In the genomic region with DNA sequence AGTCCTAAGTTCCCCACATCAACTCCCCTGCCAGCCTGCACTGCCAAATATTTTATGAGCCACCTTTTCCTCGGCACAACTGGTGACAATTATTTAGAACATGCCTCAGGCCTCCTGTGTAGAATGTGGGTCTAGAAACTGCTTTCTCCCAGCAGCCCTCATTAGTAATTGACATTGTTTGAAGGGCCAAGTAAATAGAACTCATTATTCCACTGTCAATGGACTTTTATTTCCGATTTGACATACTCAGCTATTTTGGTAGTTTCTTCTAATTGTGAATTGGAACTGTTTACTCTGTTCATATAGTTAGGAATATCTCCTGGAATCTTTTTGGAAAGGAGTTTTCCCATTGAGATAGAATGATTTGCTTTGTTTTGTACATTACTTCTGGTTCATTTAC, we compare ENCODE assay signal across 22 cellular contexts.
"Had no signal": no experiment of that assay in that cellular context is flagged by ENCODE, and none has a peak within 500 bp of the region (broad histone marks: within the 10 kb centered on the region; RNA-seq: fewer than 3 reads in every experiment).

No MANE protein-coding gene starts in this region.

- H3K27me3 ChIP-seq: gastroesophageal sphincter, neural progenitor cell, pancreas, tibial artery, upper lobe of left lung, uterus had no signal

- H3K4me3 ChIP-seq: gastroesophageal sphincter, lung, neural progenitor cell, pancreas, tibial artery, upper lobe of left lung, uterus had no signal

- H3K9me3 ChIP-seq: pancreas, tibial artery, upper lobe of left lung, uterus had no signal

- H3K27ac Mint-ChIP-seq: natural killer cell treated with Interleukin-12 subunit alpha and Interleukin-12 subunit beta and Interleukin-15 and Interleukin-18, amount 100 ng/mL, for 72 hours; neural progenitor cell; stimulated activated effector memory CD8-positive, alpha-beta T cell treated with anti-CD3 and anti-CD28 coated beads, Interleukin-12 subunit alpha, Interleukin-12 subunit beta, amount 100 ng/mL, for 72 hours had no signal

- H3K4me3 Mint-ChIP-seq: natural killer cell treated with Interleukin-12 subunit alpha and Interleukin-12 subunit beta and Interleukin-15 and Interleukin-18, amount 100 ng/mL, for 72 hours; neural progenitor cell; stimulated activated effector memory CD8-positive, alpha-beta T cell treated with anti-CD3 and anti-CD28 coated beads, Interleukin-12 subunit alpha, Interleukin-12 subunit beta, amount 100 ng/mL, for 72 hours had no signal

- ATAC-seq: esophagus mucosa; gastroesophageal sphincter; left cardiac atrium; natural killer cell treated with Interleukin-12 subunit alpha and Interleukin-12 subunit beta and Interleukin-15 and Interleukin-18, amount 100 ng/mL, for 72 hours; pancreas; right cardiac atrium; stimulated activated effector memory CD8-positive, alpha-beta T cell treated with anti-CD3 and anti-CD28 coated beads, Interleukin-12 subunit alpha, Interleukin-12 subunit beta, amount 100 ng/mL, for 72 hours; stimulated activated naive CD8-positive, alpha-beta T cell treated with anti-CD3 and anti-CD28 coated beads, Interleukin-15, Interleukin-2, amounts not matched to agents 100 U/mL and 50 U/mL, for 24 hours had no signal

- H3K27me3 Mint-ChIP-seq: natural killer cell treated with Interleukin-12 subunit alpha and Interleukin-12 subunit beta and Interleukin-15 and Interleukin-18, amount 100 ng/mL, for 72 hours had no signal

- H3K36me3 ChIP-seq: neural progenitor cell, pancreas, tibial artery, upper lobe of left lung, uterus had no signal

- H3K4me1 ChIP-seq: gastroesophageal sphincter, pancreas, tibial artery, upper lobe of left lung, uterus had no signal

- DNase-seq: effector memory CD4-positive, alpha-beta T cell; glutamatergic neuron; kidney; left cardiac atrium; left ventricle myocardium superior; mesenchymal stem cell; midbrain; occipital lobe; pancreas; right cardiac atrium; stimulated activated CD4-positive, alpha-beta T cell treated with anti-CD3 and anti-CD28 coated beads, Interleukin-4, amount 100 ng/mL, for 1 hour; stimulated activated CD8-positive, alpha-beta memory T cell treated with anti-CD3 and anti-CD28 coated beads, Interleukin-4, amount 100 ng/mL, for 48 hours; stimulated activated naive CD8-positive, alpha-beta T cell treated with anti-CD3 and anti-CD28 coated beads, Interleukin-15, Interleukin-2, amounts not matched to agents 100 U/mL and 50 U/mL, for 24 hours; tibial artery; upper lobe of left lung; uterus had no signal

- H3K36me3 Mint-ChIP-seq: natural killer cell treated with Interleukin-12 subunit alpha and Interleukin-12 subunit beta and Interleukin-15 and Interleukin-18, amount 100 ng/mL, for 72 hours; neural progenitor cell; stimulated activated effector memory CD8-positive, alpha-beta T cell treated with anti-CD3 and anti-CD28 coated beads, Interleukin-12 subunit alpha, Interleukin-12 subunit beta, amount 100 ng/mL, for 72 hours had no signal

- H3K9me3 Mint-ChIP-seq: natural killer cell treated with Interleukin-12 subunit alpha and Interleukin-12 subunit beta and Interleukin-15 and Interleukin-18, amount 100 ng/mL, for 72 hours had no signal

- H3K4me1 Mint-ChIP-seq: stimulated activated effector memory CD8-positive, alpha-beta T cell treated with anti-CD3 and anti-CD28 coated beads, Interleukin-12 subunit alpha, Interleukin-12 subunit beta, amount 100 ng/mL, for 72 hours had no signal

- H3K27ac ChIP-seq: gastroesophageal sphincter, neural progenitor cell, pancreas, tibial artery, upper lobe of left lung, uterus had no signal
